In the genomic region with DNA sequence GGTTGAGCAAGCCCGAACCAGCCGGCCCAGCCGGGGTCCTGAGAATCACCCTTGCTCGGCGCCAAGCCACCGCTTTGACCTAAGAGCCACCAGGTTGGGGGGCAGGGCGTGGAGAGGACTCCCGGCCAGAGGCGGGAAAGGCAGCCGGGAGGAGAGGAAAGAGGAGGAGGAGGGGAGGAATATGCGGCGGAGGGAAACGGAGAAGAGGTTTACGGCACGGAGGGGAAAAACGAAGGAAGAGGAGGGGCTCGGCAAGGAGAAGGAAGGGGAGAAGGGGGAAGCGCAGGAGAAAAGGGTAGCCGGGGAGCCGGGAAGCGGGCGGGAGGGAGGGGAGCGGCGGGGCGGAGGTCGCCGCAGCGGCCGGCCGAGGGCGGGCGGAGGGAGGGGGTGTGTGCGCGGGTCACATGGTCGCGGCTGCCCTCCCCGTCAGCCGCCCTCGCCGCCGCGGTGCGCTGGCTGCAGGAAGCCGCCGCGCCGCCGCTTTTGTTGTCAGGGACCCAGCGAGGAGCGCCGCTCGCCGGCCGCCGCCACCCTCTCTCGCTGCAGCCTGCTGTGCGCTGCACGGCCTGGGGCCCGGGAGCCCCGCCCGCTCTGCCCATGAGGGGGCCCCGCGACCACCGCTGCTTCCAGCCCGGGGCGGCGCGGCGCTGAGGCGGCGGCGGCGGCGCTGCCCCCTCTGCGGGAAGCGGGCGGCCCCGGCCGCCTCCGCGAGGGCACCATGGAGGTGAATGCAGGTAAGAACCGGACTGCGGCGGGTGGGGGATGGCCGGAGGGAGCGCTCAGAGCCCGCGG, we compare ENCODE assay signal across 1 cellular context.
TF ChIP-seq lines count a peak whose summit lies in the region.

A gene (plus strand): TSS at position 426 of the 792 bp plus-strand sequence. CDS start 293 bp downstream, at position 719.

TF ChIP-seq in K562, 482 proteins besides CTCF, POLR2A, EP300 and RAD21 (continued from another document and continues in another):
- TF ChIP-seq, protein P1, sequence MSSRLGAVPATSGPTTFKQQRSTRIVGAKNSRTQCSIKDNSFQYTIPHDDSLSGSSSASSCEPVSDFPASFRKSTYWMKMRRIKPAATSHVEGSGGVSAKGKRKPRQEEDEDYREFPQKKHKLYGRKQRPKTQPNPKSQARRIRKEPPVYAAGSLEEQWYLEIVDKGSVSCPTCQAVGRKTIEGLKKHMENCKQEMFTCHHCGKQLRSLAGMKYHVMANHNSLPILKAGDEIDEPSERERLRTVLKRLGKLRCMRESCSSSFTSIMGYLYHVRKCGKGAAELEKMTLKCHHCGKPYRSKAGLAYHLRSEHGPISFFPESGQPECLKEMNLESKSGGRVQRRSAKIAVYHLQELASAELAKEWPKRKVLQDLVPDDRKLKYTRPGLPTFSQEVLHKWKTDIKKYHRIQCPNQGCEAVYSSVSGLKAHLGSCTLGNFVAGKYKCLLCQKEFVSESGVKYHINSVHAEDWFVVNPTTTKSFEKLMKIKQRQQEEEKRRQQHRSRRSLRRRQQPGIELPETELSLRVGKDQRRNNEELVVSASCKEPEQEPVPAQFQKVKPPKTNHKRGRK (tag; IDR thresholded peaks at IDR 0.05), result peak; percentile 89
- TF ChIP-seq ZNF24 (IDR thresholded peaks at IDR 0.05) (no peak), TRIM28 (IDR thresholded peaks at IDR 0.05) (no peak), SAP30 (IDR thresholded peaks at IDR 0.05; ENCODE audit: borderline replicate concordance, insufficient read depth, low read depth, low read length, poor library complexity, severe bottlenecking) (peak; percentile 78), CBX2 (IDR thresholded peaks at IDR 0.05; ENCODE audit: insufficient read depth, low read length, poor library complexity, severe bottlenecking) (no peak), CAMTA2 (CRISPR knock-in tag; conservative IDR thresholded peaks at IDR 0.05) (no peak), TBL1XR1 (IDR thresholded peaks at IDR 0.05; ENCODE audit: low read length in 2 of 2) (no peak), RCOR1 (IDR thresholded peaks at IDR 0.05; ENCODE audit: borderline replicate concordance in 1 of 2, low read depth in 2 of 2, low read length in 2 of 2) (0 out of 4 replicates have a peak, but pooled peaks of 1 of the 2 experiments have one; percentile 29), FOXJ2 (tag; IDR thresholded peaks at IDR 0.05) (no peak; the same call in 1 of the 2 replicates), KAT2B (IDR thresholded peaks at IDR 0.05; ENCODE audit: low read depth, low read length) (no peak), BRD4 (IDR thresholded peaks at IDR 0.05) (no peak), GABPA (tag; conservative IDR thresholded peaks at IDR 0.05; ENCODE audit: low read depth) (no peak; the same call in 1 of the 2 replicates), SMAD3 (CRISPR knock-in tag; conservative IDR thresholded peaks at IDR 0.05) (no peak), ZNF175 (CRISPR knock-in tag; IDR thresholded peaks at IDR 0.05; ENCODE audit: low read depth) (no peak), HDAC1 (IDR thresholded peaks at IDR 0.05) (peak in 1 of 2 experiments; percentile 94; a peak in 2 of 4 replicates), E2F3 (CRISPR knock-in tag; IDR thresholded peaks at IDR 0.05) (peak; percentile 60; the same call in 1 of the 2 replicates), EP400 (IDR thresholded peaks at IDR 0.05) (peak; percentile 53; the same call in 1 of the 2 replicates), HDAC2 (IDR thresholded peaks at IDR 0.05) (0 out of 2 replicates have a peak, but pooled peaks have one; percentile 43), ZNF282 (CRISPR knock-in tag; IDR thresholded peaks at IDR 0.05) (no peak), BACH1 (tag; IDR thresholded peaks at IDR 0.05) (no peak), CREB1 (IDR thresholded peaks at IDR 0.05) (0 out of 2 replicates have a peak, but pooled peaks have one; percentile 25), CREB1 (CRISPR knock-in tag; IDR thresholded peaks at IDR 0.05) (0 out of 2 replicates have a peak, but pooled peaks have one; percentile 10), TAL1 (IDR thresholded peaks at IDR 0.05) (no peak), CCNT2 (IDR thresholded peaks at IDR 0.05; ENCODE audit: borderline replicate concordance, extremely low read depth, insufficient read length, low read depth, low read length) (peak; percentile 30), PHB (CRISPR knock-in tag; IDR thresholded peaks at IDR 0.05) (no peak), EZH2 (IDR thresholded peaks at IDR 0.05; ENCODE audit: borderline replicate concordance, low read depth, low read length) (no peak), POLR2AphosphoS2 (IDR thresholded peaks at IDR 0.05; ENCODE audit: low read length) (no peak), CCAR2 (IDR thresholded peaks at IDR 0.05; ENCODE audit: low read depth, low read length) (no peak), ZNF586 (CRISPR knock-in tag; conservative IDR thresholded peaks at IDR 0.05) (no peak), PTBP1 (IDR thresholded peaks at IDR 0.05; ENCODE audit: low read depth, low read length) (no peak), HNRNPH1 (optimal IDR thresholded peaks at IDR 0.05; ENCODE audit: low read depth, low read length) (no peak), GABPB2 (CRISPR knock-in tag; conservative IDR thresholded peaks at IDR 0.05) (no peak), NFXL1 (CRISPR knock-in tag; IDR thresholded peaks at IDR 0.05) (no peak)
- TF ChIP-seq, protein P2, sequence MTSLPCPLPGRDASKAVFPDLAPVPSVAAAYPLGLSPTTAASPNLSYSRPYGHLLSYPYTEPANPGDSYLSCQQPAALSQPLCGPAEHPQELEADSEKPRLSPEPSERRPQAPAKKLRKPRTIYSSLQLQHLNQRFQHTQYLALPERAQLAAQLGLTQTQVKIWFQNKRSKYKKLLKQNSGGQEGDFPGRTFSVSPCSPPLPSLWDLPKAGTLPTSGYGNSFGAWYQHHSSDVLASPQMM (CRISPR knock-in tag; IDR thresholded peaks at IDR 0.05), result no peak
- TF ChIP-seq, protein P3, sequence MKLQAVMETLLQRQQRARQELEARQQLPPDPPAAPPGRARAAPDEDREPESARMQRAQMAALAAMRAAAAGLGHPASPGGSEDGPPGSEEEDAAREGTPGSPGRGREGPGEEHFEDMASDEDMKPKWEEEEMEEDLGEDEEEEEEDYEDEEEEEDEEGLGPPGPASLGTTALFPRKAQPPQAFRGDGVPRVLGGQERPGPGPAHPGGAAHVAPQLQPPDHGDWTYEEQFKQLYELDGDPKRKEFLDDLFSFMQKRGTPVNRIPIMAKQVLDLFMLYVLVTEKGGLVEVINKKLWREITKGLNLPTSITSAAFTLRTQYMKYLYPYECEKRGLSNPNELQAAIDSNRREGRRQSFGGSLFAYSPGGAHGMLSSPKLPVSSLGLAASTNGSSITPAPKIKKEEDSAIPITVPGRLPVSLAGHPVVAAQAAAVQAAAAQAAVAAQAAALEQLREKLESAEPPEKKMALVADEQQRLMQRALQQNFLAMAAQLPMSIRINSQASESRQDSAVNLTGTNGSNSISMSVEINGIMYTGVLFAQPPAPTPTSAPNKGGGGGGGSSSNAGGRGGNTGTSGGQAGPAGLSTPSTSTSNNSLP (IDR thresholded peaks at IDR 0.05; ENCODE audit: borderline replicate concordance, low read depth, low read length), result no peak
- TF ChIP-seq, protein P4, sequence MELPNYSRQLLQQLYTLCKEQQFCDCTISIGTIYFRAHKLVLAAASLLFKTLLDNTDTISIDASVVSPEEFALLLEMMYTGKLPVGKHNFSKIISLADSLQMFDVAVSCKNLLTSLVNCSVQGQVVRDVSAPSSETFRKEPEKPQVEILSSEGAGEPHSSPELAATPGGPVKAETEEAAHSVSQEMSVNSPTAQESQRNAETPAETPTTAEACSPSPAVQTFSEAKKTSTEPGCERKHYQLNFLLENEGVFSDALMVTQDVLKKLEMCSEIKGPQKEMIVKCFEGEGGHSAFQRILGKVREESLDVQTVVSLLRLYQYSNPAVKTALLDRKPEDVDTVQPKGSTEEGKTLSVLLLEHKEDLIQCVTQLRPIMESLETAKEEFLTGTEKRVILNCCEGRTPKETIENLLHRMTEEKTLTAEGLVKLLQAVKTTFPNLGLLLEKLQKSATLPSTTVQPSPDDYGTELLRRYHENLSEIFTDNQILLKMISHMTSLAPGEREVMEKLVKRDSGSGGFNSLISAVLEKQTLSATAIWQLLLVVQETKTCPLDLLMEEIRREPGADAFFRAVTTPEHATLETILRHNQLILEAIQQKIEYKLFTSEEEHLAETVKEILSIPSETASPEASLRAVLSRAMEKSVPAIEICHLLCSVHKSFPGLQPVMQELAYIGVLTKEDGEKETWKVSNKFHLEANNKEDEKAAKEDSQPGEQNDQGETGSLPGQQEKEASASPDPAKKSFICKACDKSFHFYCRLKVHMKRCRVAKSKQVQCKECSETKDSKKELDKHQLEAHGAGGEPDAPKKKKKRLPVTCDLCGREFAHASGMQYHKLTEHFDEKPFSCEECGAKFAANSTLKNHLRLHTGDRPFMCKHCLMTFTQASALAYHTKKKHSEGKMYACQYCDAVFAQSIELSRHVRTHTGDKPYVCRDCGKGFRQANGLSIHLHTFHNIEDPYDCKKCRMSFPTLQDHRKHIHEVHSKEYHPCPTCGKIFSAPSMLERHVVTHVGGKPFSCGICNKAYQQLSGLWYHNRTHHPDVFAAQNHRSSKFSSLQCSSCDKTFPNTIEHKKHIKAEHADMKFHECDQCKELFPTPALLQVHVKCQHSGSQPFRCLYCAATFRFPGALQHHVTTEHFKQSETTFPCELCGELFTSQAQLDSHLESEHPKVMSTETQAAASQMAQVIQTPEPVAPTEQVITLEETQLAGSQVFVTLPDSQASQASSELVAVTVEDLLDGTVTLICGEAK (IDR thresholded peaks at IDR 0.05), result peak; percentile 63
- TF ChIP-seq, protein P4 (CRISPR knock-in tag; IDR thresholded peaks at IDR 0.05), result no peak
- TF ChIP-seq, protein P5, sequence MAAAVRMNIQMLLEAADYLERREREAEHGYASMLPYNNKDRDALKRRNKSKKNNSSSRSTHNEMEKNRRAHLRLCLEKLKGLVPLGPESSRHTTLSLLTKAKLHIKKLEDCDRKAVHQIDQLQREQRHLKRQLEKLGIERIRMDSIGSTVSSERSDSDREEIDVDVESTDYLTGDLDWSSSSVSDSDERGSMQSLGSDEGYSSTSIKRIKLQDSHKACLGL (CRISPR knock-in tag; IDR thresholded peaks at IDR 0.05; ENCODE audit: borderline replicate concordance, poor library complexity, severe bottlenecking), result no peak
- TF ChIP-seq, protein P6, sequence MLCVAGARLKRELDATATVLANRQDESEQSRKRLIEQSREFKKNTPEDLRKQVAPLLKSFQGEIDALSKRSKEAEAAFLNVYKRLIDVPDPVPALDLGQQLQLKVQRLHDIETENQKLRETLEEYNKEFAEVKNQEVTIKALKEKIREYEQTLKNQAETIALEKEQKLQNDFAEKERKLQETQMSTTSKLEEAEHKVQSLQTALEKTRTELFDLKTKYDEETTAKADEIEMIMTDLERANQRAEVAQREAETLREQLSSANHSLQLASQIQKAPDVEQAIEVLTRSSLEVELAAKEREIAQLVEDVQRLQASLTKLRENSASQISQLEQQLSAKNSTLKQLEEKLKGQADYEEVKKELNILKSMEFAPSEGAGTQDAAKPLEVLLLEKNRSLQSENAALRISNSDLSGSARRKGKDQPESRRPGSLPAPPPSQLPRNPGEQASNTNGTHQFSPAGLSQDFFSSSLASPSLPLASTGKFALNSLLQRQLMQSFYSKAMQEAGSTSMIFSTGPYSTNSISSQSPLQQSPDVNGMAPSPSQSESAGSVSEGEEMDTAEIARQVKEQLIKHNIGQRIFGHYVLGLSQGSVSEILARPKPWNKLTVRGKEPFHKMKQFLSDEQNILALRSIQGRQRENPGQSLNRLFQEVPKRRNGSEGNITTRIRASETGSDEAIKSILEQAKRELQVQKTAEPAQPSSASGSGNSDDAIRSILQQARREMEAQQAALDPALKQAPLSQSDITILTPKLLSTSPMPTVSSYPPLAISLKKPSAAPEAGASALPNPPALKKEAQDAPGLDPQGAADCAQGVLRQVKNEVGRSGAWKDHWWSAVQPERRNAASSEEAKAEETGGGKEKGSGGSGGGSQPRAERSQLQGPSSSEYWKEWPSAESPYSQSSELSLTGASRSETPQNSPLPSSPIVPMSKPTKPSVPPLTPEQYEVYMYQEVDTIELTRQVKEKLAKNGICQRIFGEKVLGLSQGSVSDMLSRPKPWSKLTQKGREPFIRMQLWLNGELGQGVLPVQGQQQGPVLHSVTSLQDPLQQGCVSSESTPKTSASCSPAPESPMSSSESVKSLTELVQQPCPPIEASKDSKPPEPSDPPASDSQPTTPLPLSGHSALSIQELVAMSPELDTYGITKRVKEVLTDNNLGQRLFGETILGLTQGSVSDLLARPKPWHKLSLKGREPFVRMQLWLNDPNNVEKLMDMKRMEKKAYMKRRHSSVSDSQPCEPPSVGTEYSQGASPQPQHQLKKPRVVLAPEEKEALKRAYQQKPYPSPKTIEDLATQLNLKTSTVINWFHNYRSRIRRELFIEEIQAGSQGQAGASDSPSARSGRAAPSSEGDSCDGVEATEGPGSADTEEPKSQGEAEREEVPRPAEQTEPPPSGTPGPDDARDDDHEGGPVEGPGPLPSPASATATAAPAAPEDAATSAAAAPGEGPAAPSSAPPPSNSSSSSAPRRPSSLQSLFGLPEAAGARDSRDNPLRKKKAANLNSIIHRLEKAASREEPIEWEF (CRISPR knock-in tag; IDR thresholded peaks at IDR 0.05), result no peak
